ENCODE assay signal across 8 cellular contexts in the genomic region with DNA sequence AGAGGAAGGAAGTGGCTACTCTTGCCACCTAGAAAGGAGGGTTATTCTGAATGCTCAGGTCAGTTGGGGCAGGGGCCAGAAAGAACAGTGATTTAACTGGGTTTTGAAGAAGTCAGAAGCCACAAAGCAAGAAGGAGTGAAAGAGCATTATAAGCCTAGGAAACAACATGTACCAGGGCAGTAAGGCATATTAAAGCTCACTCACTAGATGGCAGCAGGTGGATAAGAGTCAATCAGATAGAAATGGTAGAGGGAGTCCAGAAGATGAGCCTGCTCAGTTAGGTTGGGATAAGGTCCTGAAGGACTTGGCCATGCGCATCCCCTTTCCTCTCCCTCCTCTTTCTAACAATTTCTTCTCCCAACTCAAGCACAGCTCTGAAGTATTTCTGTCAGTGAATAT. TPM values are rescaled to one million over a fixed set of nuclear protein-coding genes. Genes with fewer than 3 reads are reported as not detected.
DNase-seq lines count a peak whose midpoint lies in the region; ATAC-seq, FAIRE-seq and TF ChIP-seq lines count a peak whose summit lies in the region.
"Had no signal": no experiment of that assay in that cellular context is flagged by ENCODE, and none has a peak within 500 bp of the region (broad histone marks: within the 10 kb centered on the region; RNA-seq: fewer than 3 reads in every experiment).

No MANE protein-coding gene starts in this region.

- peak; percentile 60; the same call in 2 of the 3 replicates for ATAC-seq in K562
- ATAC-seq in activated CD8-positive, alpha-beta memory T cell treated with anti-CD3 and anti-CD28 coated beads, Interleukin-2, amount 10 ng/mL, durations not matched to agents 7 days and 5 days, result no peak
- ATAC-seq in HG02642 (IDR thresholded peaks at IDR 0.05; ENCODE audit: poor library complexity, unreplicated experiment), result no peak

- peaks cover 19% of the 10 kb centered on the region for H3K27me3 Mint-ChIP-seq in activated CD8-positive, alpha-beta memory T cell treated with anti-CD3 and anti-CD28 coated beads, Interleukin-2, amount 10 ng/mL, durations not matched to agents 7 days and 5 days

- H3K27ac Mint-ChIP-seq in activated CD8-positive, alpha-beta memory T cell treated with anti-CD3 and anti-CD28 coated beads, Interleukin-2, amount 10 ng/mL, durations not matched to agents 7 days and 5 days, result no peak overlapping the region
- H3K27ac Mint-ChIP-seq: activated T-cell treated with anti-CD3 and anti-CD28 coated beads, Interleukin-2, amount 50 U/mL, for 24 hours had no signal

- H3K4me3 Mint-ChIP-seq in activated CD8-positive, alpha-beta memory T cell treated with anti-CD3 and anti-CD28 coated beads, Interleukin-2, amount 10 ng/mL, durations not matched to agents 7 days and 5 days, result no peak overlapping the region
- H3K4me3 Mint-ChIP-seq: activated T-cell treated with anti-CD3 and anti-CD28 coated beads, Interleukin-2, amount 50 U/mL, for 24 hours had no signal

- H3K79me2 ChIP-seq in K562 (ENCODE audit: control insufficient read depth, insufficient read depth, low read length), result no peaks in the 10 kb centered on the region
- H3K79me2 ChIP-seq in neural cell (replicated peaks; ENCODE audit: insufficient read depth, low read length), result no peaks in the 10 kb centered on the region

- H3K9me2 ChIP-seq in neural cell (ENCODE audit: insufficient read depth, low read length), result no peaks in the 10 kb centered on the region

- no peaks in the 10 kb centered on the region for H3K27me3 ChIP-seq in GM06990 (replicated peaks; ENCODE audit: control insufficient read depth, insufficient read depth, low read length)
- H3K27me3 ChIP-seq in K562 (ENCODE audit: control insufficient read depth in 2 of 2, insufficient read depth in 2 of 2, low read length in 2 of 2), result peaks cover 10 to 22% of the 10 kb centered on the region in 2 experiments; a peak in 4 of 5 replicates
- H3K27me3 ChIP-seq in neural cell (ENCODE audit: insufficient read depth, low read depth, low read length), result no peaks in the 10 kb centered on the region
- H3K27me3 ChIP-seq in uterus, result no peaks in the 10 kb centered on the region

- no TSS peak for BruUV-seq in K562 (replicated peaks; lab: Mats Ljungman, UMichigan)

- no peak overlapping the region for H2AFZ ChIP-seq in K562 (ENCODE audit: low read depth, low read length)
- H2AFZ ChIP-seq in neural cell (ENCODE audit: low read depth, low read length), result no peak overlapping the region

- POLR2A ChIA-PET in K562 (lab: Yijun Ruan, JAX), result no interaction called here

- no peaks in the 10 kb centered on the region for H3K9me1 ChIP-seq in K562 (ENCODE audit: control insufficient read depth, insufficient read depth, low read length)

- intact Hi-C loops in K562 (cut with micrococcal nuclease) (loop anchor here (2.0 to 10.0 kb wide), 2 partner anchors 145 to 169 kb away; no protein-coding TSS in a partner anchor), uterus (cut with DNase I; ENCODE audit: low total_unique reads) (no loop called here)

- H3K4me3 ChIP-seq in GM06990 (replicated peaks; ENCODE audit: low read depth, low read length) (no peak overlapping the region), K562 (no peak overlapping the region), neural cell (ENCODE audit: low read length) (no peak overlapping the region), uterus (no peak overlapping the region)

- H4K20me1 ChIP-seq in K562 (replicated peaks; ENCODE audit: control insufficient read depth, insufficient read depth, low read length) (no peaks in the 10 kb centered on the region), neural cell (ENCODE audit: insufficient read depth) (no peaks in the 10 kb centered on the region)

- WGBS in K562 (ENCODE audit: insufficient coverage, low coverage, missing lambda C conversion rate), result 0% methylated on average over 1 of the region's 1 CpG

- no peak for TF ChIP-seq EP300 in K562 (IDR thresholded peaks at IDR 0.05; ENCODE audit: low read length)
- no peak for TF ChIP-seq EP300 in neural cell (conservative IDR thresholded peaks at IDR 0.05; ENCODE audit: poor library complexity, severe bottlenecking)

- no peaks in the 10 kb centered on the region for H3K9me3 Mint-ChIP-seq in activated CD8-positive, alpha-beta memory T cell treated with anti-CD3 and anti-CD28 coated beads, Interleukin-2, amount 10 ng/mL, durations not matched to agents 7 days and 5 days (ENCODE audit: low read depth)
- H3K9me3 Mint-ChIP-seq: activated T-cell treated with anti-CD3 and anti-CD28 coated beads, Interleukin-2, amount 50 U/mL, for 24 hours had no signal

- TF ChIP-seq RAD21 in K562 (CRISPR knock-in tag; conservative IDR thresholded peaks at IDR 0.05 in 1 of 2, IDR thresholded peaks at IDR 0.05 in 1 of 2) (peak; percentile 16 to 45; a peak in 3 of 4 replicates), neural cell (conservative IDR thresholded peaks at IDR 0.05) (peak; percentile 11)

- no peak overlapping the region for H3K4me2 ChIP-seq in K562 (ENCODE audit: insufficient read depth, low read length)
- H3K4me2 ChIP-seq in neural cell (ENCODE audit: low read length), result no peak overlapping the region

- no peaks in the 10 kb centered on the region for H3F3A ChIP-seq in neural cell (ENCODE audit: insufficient read depth, low read length, poor library complexity, severe bottlenecking)

- in situ Hi-C loops in K562 (cut with MboI), result no loop called here

- no peaks in the 10 kb centered on the region for H3K36me3 ChIP-seq in GM06990 (ENCODE audit: control insufficient read depth, insufficient read depth, low read length)
- no peaks in the 10 kb centered on the region for H3K36me3 ChIP-seq in K562 (ENCODE audit: control insufficient read depth, insufficient read depth, low read length)
- no peaks in the 10 kb centered on the region for H3K36me3 ChIP-seq in neural cell (ENCODE audit: insufficient read depth, low read length)
- no peaks in the 10 kb centered on the region for H3K36me3 ChIP-seq in uterus

- H3K27ac ChIP-seq in K562 (ENCODE audit: extremely low read depth, low read depth, low read length) (no peak overlapping the region), neural cell (ENCODE audit: low read length) (no peak overlapping the region), uterus (no peak overlapping the region)

- H3K4me1 ChIP-seq in K562 (replicated peaks in 1 of 2; ENCODE audit: control insufficient read depth in 2 of 2, insufficient read depth in 2 of 2, low read length in 2 of 2) (no peaks in the 10 kb centered on the region), uterus (no peaks in the 10 kb centered on the region)

- no peak for DNase-seq in GM06990 (ENCODE audit: extremely low read depth, insufficient read length)
- DNase-seq in M059J (ENCODE audit: low read depth), result peak; percentile 40
- DNase-seq in K562 (ENCODE audit: extremely low read depth in 1 of 4, low spot score in 3 of 4), result peak in 2 of 4 experiments; percentile 9 to 11
- DNase-seq in activated CD8-positive, alpha-beta memory T cell treated with anti-CD3 and anti-CD28 coated beads, Interleukin-2, amount 10 ng/mL, durations not matched to agents 7 days and 5 days, result no peak
- DNase-seq in uterus, result no peak
- DNase-seq: activated T-cell treated with anti-CD3 and anti-CD28 coated beads, Interleukin-2, amount 50 U/mL, for 24 hours had no signal

- peak; percentile 30 for TF ChIP-seq CTCF in GM06990 (IDR thresholded peaks at IDR 0.05; ENCODE audit: insufficient read depth, low read length, poor library complexity, severe bottlenecking)
- TF ChIP-seq CTCF in K562 (IDR thresholded peaks at IDR 0.05 in 2 of 3, conservative IDR thresholded peaks at IDR 0.05 in 1 of 3; ENCODE audit: insufficient read depth in 2 of 3, low read depth in 1 of 3, low read length in 3 of 3), result peak in 2 of 3 experiments; percentile 7 to 51; a peak in 3 of 6 replicates
- no peak for TF ChIP-seq CTCF in neural cell (IDR thresholded peaks at IDR 0.05; ENCODE audit: poor library complexity, severe bottlenecking)
- no peak for TF ChIP-seq CTCF in uterus (IDR thresholded peaks at IDR 0.05)

- CTCF ChIA-PET in K562 (lab: Yijun Ruan, JAX; ENCODE audit: low intra/inter-chr PET ratio), result interaction anchor here (0.7 kb wide), 1 partner anchor 147 kb away, joined by 3 read pairs; no protein-coding TSS in a partner anchor
- CTCF ChIA-PET in activated CD8-positive, alpha-beta memory T cell treated with anti-CD3 and anti-CD28 coated beads, Interleukin-2, amount 10 ng/mL, durations not matched to agents 7 days and 5 days (lab: Charles Lee), result no interaction called here

- no peaks in the 10 kb centered on the region for H3K36me3 Mint-ChIP-seq in activated CD8-positive, alpha-beta memory T cell treated with anti-CD3 and anti-CD28 coated beads, Interleukin-2, amount 10 ng/mL, durations not matched to agents 7 days and 5 days

- H3K9ac ChIP-seq in K562 (ENCODE audit: insufficient read depth in 1 of 2, low read depth in 2 of 2, low read length in 2 of 2) (no peak overlapping the region), neural cell (ENCODE audit: low read length) (no peak overlapping the region)

- no peaks in the 10 kb centered on the region for H3K4me1 Mint-ChIP-seq in activated CD8-positive, alpha-beta memory T cell treated with anti-CD3 and anti-CD28 coated beads, Interleukin-2, amount 10 ng/mL, durations not matched to agents 7 days and 5 days

- no peak for TF ChIP-seq POLR2A in K562 (conservative IDR thresholded peaks at IDR 0.05)
- no peak for TF ChIP-seq POLR2A in uterus (IDR thresholded peaks at IDR 0.05)

- peak; percentile 48 for FAIRE-seq in K562 (lab: Jason Lieb, UNC)

- H3K9me3 ChIP-seq in K562 (replicated peaks; ENCODE audit: control insufficient read depth, insufficient read depth, low read depth, low read length) (no peaks in the 10 kb centered on the region), neural cell (ENCODE audit: low read length) (no peaks in the 10 kb centered on the region), uterus (no peaks in the 10 kb centered on the region)

RNA-seq across cellular contexts. Expression of gene PATE1, which starts 22.0 kb away (rescaled TPM):
- total RNA-seq in M059J (2014; rRNA removed; shearing (Covaris generic)), result not detected in 2 replicates
- not detected in 2 replicates for total RNA-seq in K562 (2011; cell fraction: chromatin; rRNA removed; ENCODE audit: low replicate concordance)
- not detected in 2 replicates for total RNA-seq in K562 (2011; cell fraction: nucleolus; rRNA removed)
- not detected in 2 replicates for total RNA-seq in K562 (2011; cell fraction: nucleoplasm; rRNA removed)
- total RNA-seq in K562 (2014; rRNA removed), result not detected in 2 replicates
- total RNA-seq in K562 (2014; rRNA removed; fragmentation: Illumina TruSeq; extraction: Trizol), result not detected in 2 replicates
- total RNA-seq in K562 (2015; rRNA removed; fragmentation: Illumina TruSeq; extraction: Trizol), result not detected in 2 replicates
- total RNA-seq in K562 (2021), result not detected in 2 replicates
- not detected in 2 replicates for polyA plus RNA-seq in K562 (2011; rRNA removed)
- not detected in 2 replicates for polyA plus RNA-seq in K562 (2011; cell fraction: cytosol; rRNA removed)
- polyA plus RNA-seq in K562 (2011; cell fraction: nucleus; rRNA removed), result not detected in 2 replicates
- not detected in 2 replicates for polyA plus RNA-seq in K562 (2012)
- polyA plus RNA-seq in K562 (2014; fragmentation: Illumina TruSeq; extraction: Trizol), result not detected in 2 replicates
- polyA plus RNA-seq in K562 (2014; fragmentation: Nextera tagmentation; extraction: Ambion mirVana), result not detected
- polyA plus RNA-seq in K562 (2014; rRNA removed), result not detected in 2 replicates
- polyA minus RNA-seq in K562 (2011; rRNA and poly(A)+ RNA removed), result not detected in 2 replicates
- polyA minus RNA-seq in K562 (2011; cell fraction: cytosol; rRNA and poly(A)+ RNA removed), result not detected in 2 replicates
- not detected in 2 replicates for polyA minus RNA-seq in K562 (2011; cell fraction: nucleus; rRNA and poly(A)+ RNA removed)
- polyA plus RNA-seq in neural cell, result not detected in 2 replicates
- not detected in 2 replicates for polyA minus RNA-seq in neural cell
- not detected for total RNA-seq in activated CD8-positive, alpha-beta memory T cell treated with anti-CD3 and anti-CD28 coated beads, Interleukin-2, amount 10 ng/mL, durations not matched to agents 7 days and 5 days
- not detected for total RNA-seq in uterus

RNA-seq across cellular contexts. Expression of gene ACRV1, which starts 43.5 kb away (rescaled TPM):
- total RNA-seq in M059J (2014; rRNA removed; shearing (Covaris generic)), result not detected in 2 replicates
- total RNA-seq in K562 (2011; cell fraction: chromatin; rRNA removed; ENCODE audit: low replicate concordance), result not detected in 2 replicates
- total RNA-seq in K562 (2011; cell fraction: nucleolus; rRNA removed), result not detected in 2 replicates
- not detected in 2 replicates for total RNA-seq in K562 (2011; cell fraction: nucleoplasm; rRNA removed)
- total RNA-seq in K562 (2014; rRNA removed), result not detected in 2 replicates
- total RNA-seq in K562 (2014; rRNA removed; fragmentation: Illumina TruSeq; extraction: Trizol), result not detected in 2 replicates
- total RNA-seq in K562 (2015; rRNA removed; fragmentation: Illumina TruSeq; extraction: Trizol), result not detected in 2 replicates
- total RNA-seq in K562 (2021), result not detected in 2 replicates
- polyA plus RNA-seq in K562 (2011; rRNA removed), result not detected in 2 replicates
- not detected in 2 replicates for polyA plus RNA-seq in K562 (2011; cell fraction: cytosol; rRNA removed)
- not detected in 2 replicates for polyA plus RNA-seq in K562 (2011; cell fraction: nucleus; rRNA removed)
- polyA plus RNA-seq in K562 (2012), result 0.12 and 0.15 TPM in 2 replicates
- polyA plus RNA-seq in K562 (2014; fragmentation: Illumina TruSeq; extraction: Trizol), result not detected in 2 replicates
- under 1 TPM; 0.22 to 0.25 TPM for polyA plus RNA-seq in K562 (2014; fragmentation: Nextera tagmentation; extraction: Ambion mirVana)
- not detected in 2 replicates for polyA plus RNA-seq in K562 (2014; rRNA removed)
- polyA minus RNA-seq in K562 (2011; rRNA and poly(A)+ RNA removed), result not detected in 2 replicates
- not detected in 2 replicates for polyA minus RNA-seq in K562 (2011; cell fraction: cytosol; rRNA and poly(A)+ RNA removed)
- not detected in 2 replicates for polyA minus RNA-seq in K562 (2011; cell fraction: nucleus; rRNA and poly(A)+ RNA removed)
- polyA plus RNA-seq in neural cell, result 0.52 TPM in 1 of 2 replicates, not detected in the other
- 0.35 TPM in 1 of 2 replicates, not detected in the other for polyA minus RNA-seq in neural cell
- total RNA-seq in activated CD8-positive, alpha-beta memory T cell treated with anti-CD3 and anti-CD28 coated beads, Interleukin-2, amount 10 ng/mL, durations not matched to agents 7 days and 5 days, result not detected
- total RNA-seq in uterus, result not detected

RNA-seq across cellular contexts. Expression of gene PATE2, which starts 54.5 kb away (rescaled TPM):
- not detected in 2 replicates for total RNA-seq in M059J (2014; rRNA removed; shearing (Covaris generic))
- total RNA-seq in K562 (2011; cell fraction: chromatin; rRNA removed; ENCODE audit: low replicate concordance), result not detected in 2 replicates
- not detected in 2 replicates for total RNA-seq in K562 (2011; cell fraction: nucleolus; rRNA removed)
- not detected in 2 replicates for total RNA-seq in K562 (2011; cell fraction: nucleoplasm; rRNA removed)
- total RNA-seq in K562 (2014; rRNA removed) (not detected in 2 replicates), K562 (2014; rRNA removed; fragmentation: Illumina TruSeq; extraction: Trizol) (not detected in 2 replicates), K562 (2015; rRNA removed; fragmentation: Illumina TruSeq; extraction: Trizol) (not detected in 2 replicates), K562 (2021) (not detected in 2 replicates), uterus (under 1 TPM in 1 of 4 donors, not detected in 3; 0.85 TPM)
- polyA plus RNA-seq in K562 (2011; rRNA removed) (not detected in 2 replicates), K562 (2014; fragmentation: Illumina TruSeq; extraction: Trizol) (not detected in 2 replicates), K562 (2014; fragmentation: Nextera tagmentation; extraction: Ambion mirVana) (not detected), K562 (2014; rRNA removed) (0.05 TPM in 1 of 2 replicates, not detected in the other), neural cell (not detected in 2 replicates)
- not detected in 2 replicates for polyA plus RNA-seq in K562 (2011; cell fraction: cytosol; rRNA removed)
- not detected in 2 replicates for polyA plus RNA-seq in K562 (2011; cell fraction: nucleus; rRNA removed)
- polyA plus RNA-seq in K562 (2012), result not detected in 2 replicates
- polyA minus RNA-seq in K562 (2011; rRNA and poly(A)+ RNA removed), result not detected in 2 replicates
- not detected in 2 replicates for polyA minus RNA-seq in K562 (2011; cell fraction: cytosol; rRNA and poly(A)+ RNA removed)
- 0.22 TPM in 1 of 2 replicates, not detected in the other for polyA minus RNA-seq in K562 (2011; cell fraction: nucleus; rRNA and poly(A)+ RNA removed)
- 0.49 and 1.9 TPM in 2 replicates for polyA minus RNA-seq in neural cell
- not detected for total RNA-seq in activated CD8-positive, alpha-beta memory T cell treated with anti-CD3 and anti-CD28 coated beads, Interleukin-2, amount 10 ng/mL, durations not matched to agents 7 days and 5 days

Comparison
In these comparisons a context has a peak if more than half of its experiments do, and no peak if none do; other contexts are left out.
1. CTCF ChIP-seq: peak in GM06990 (single experiment) and K562 (2 of 3); none in neural cell (single experiment) and uterus (0 of 4).